In the genomic region with DNA sequence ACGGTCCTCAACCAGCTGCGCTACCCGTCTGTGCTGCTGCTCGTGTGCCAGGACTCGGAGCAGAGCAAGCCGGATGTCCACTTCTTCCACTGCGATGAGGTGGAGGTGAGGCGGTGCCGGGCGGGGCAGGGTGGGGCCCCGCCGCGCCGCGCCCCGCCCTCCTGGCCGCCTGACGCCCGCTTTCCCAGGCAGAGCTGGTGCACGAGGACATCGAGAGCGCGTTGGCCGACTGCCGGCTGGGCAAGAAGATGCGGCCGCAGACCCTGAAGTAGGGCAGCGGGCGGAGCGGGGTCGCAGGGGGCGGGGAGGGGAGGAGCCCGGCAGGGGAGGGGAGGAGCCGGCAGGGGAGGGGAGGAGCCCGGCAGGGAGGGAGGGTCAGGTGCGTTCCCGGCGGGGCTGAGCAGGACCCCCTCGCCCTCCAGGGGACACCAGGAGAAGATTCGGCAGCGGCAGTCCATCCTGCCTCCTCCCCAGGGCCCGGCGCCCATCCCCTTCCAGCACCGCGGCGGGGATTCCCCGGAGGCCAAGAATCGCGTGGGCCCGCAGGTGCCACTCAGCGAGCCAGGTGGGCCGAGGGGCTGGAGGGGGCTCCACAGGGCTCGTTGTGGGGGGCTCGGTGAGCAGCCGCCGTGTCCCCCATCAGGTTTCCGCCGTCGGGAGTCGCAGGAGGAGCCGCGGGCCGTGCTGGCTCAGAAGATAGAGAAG, we compare ENCODE assay signal across 8 cellular contexts. TPM values are rescaled to one million over a fixed set of nuclear protein-coding genes. Genes with fewer than 3 reads are reported as not detected.
DNase-seq lines count a peak whose midpoint lies in the region; ATAC-seq and TF ChIP-seq lines count a peak whose summit lies in the region.

No MANE protein-coding gene starts in this region.

- DNase-seq in GM06990 (ENCODE audit: extremely low read depth, insufficient read length) (no peak), NCI-H345 treated with DMSO at 0.1 percent for 48 hours (lab: John Stamatoyannopoulos, UW; ENCODE audit: unreplicated experiment) (peak; percentile 10), natural killer cell (no peak), MG63 (no peak), OCI-M2 (lab: John Stamatoyannopoulos, UW; ENCODE audit: unreplicated experiment) (no peak)
- DNase-seq in activated naive CD4-positive, alpha-beta T cell treated with anti-CD3 and anti-CD28 coated beads, Interleukin-2, amount 50 U/mL, for 16 hours = peak; percentile 51

- H3K4me1 Mint-ChIP-seq in natural killer cell = peaks cover 6 to 16% of the 10 kb centered on the region in 2 donors

- H3K27me3 ChIP-seq in GM06990 (replicated peaks; ENCODE audit: control insufficient read depth, insufficient read depth, low read length) (no peaks in the 10 kb centered on the region; the same call in 1 of the 2 replicates), MG63 (no peaks in the 10 kb centered on the region)

- H3K4me3 Mint-ChIP-seq in natural killer cell = no peak overlapping the region

- peak in 2 of 3 donors; percentile 38 to 42 for ATAC-seq in natural killer cell
- no peak for ATAC-seq in GM18873 (IDR thresholded peaks at IDR 0.05; ENCODE audit: low FRiP score, unreplicated experiment)
- no peak for ATAC-seq in GM18858 (IDR thresholded peaks at IDR 0.05; ENCODE audit: unreplicated experiment)

- no peaks in the 10 kb centered on the region for H3K36me3 ChIP-seq in GM06990 (ENCODE audit: control insufficient read depth, insufficient read depth, low read length)
- H3K36me3 ChIP-seq in MG63 = no peaks in the 10 kb centered on the region

- no peaks in the 10 kb centered on the region for H3K9me3 ChIP-seq in MG63

- intact Hi-C loops in natural killer cell (cut with micrococcal nuclease) = loop anchor here (10.0 kb wide), 2 partner anchors 66 to 106 kb away; a partner anchor contains a TSS

- H3K27ac Mint-ChIP-seq in natural killer cell = peak overlapping the region in 1 of 2 donors; percentile 58

- no peaks in the 10 kb centered on the region for H3K36me3 Mint-ChIP-seq in natural killer cell

- H3K9me3 Mint-ChIP-seq in natural killer cell = no peaks in the 10 kb centered on the region

- H3K4me3 ChIP-seq in GM06990 (replicated peaks; ENCODE audit: low read depth, low read length) = peak overlapping the region; percentile 37
- H3K4me3 ChIP-seq in MG63 = no peak overlapping the region

- H3K27me3 Mint-ChIP-seq in natural killer cell (ENCODE audit: low read depth in 2 of 2) = peaks cover 7 to 26% of the 10 kb centered on the region in 2 donors

- TF ChIP-seq CTCF in GM06990 (IDR thresholded peaks at IDR 0.05; ENCODE audit: insufficient read depth, low read length, poor library complexity, severe bottlenecking) (no peak), natural killer cell (IDR thresholded peaks at IDR 0.05) (no peak)

RNA-seq across cellular contexts. Expression of a gene that starts 14.8 kb away (rescaled TPM):
- 10 to 100 TPM in 1 of 3 donors, 1 to 10 TPM in 2; 6.9 to 10.9 (median 9.3) TPM for total RNA-seq in natural killer cell
- total RNA-seq in MG63 (2014; rRNA removed; shearing (Covaris generic); ENCODE audit: low replicate concordance) = 10.7 and 23.4 TPM in 2 replicates

RNA-seq across cellular contexts. Expression of a gene that starts 25.2 kb away (rescaled TPM):
- 10 to 100 TPM; 17.8 to 42.1 (median 33.0) TPM for total RNA-seq in natural killer cell
- 32.4 and 98.7 TPM in 2 replicates for total RNA-seq in MG63 (2014; rRNA removed; shearing (Covaris generic); ENCODE audit: low replicate concordance)

RNA-seq across cellular contexts. Expression of a gene that starts 25.8 kb away (rescaled TPM):
- total RNA-seq in natural killer cell = 10 to 100 TPM; 25.9 to 26.9 (median 26.8) TPM
- 14.8 and 34.6 TPM in 2 replicates for total RNA-seq in MG63 (2014; rRNA removed; shearing (Covaris generic); ENCODE audit: low replicate concordance)

RNA-seq across cellular contexts. Expression of a gene that starts 26.5 kb away (rescaled TPM):
- 10 to 100 TPM; 46.1 to 94.8 (median 55.4) TPM for total RNA-seq in natural killer cell
- total RNA-seq in MG63 (2014; rRNA removed; shearing (Covaris generic); ENCODE audit: low replicate concordance) = 200 and 209 TPM in 2 replicates

RNA-seq across cellular contexts. Expression of a gene that starts 56.5 kb away (rescaled TPM):
- total RNA-seq in natural killer cell = 10 to 100 TPM; 40.4 to 43.1 (median 42.1) TPM
- total RNA-seq in MG63 (2014; rRNA removed; shearing (Covaris generic); ENCODE audit: low replicate concordance) = 46.1 and 80.1 TPM in 2 replicates

Comparison
In these comparisons a context has a peak if more than half of its experiments do, and no peak if none do; other contexts are left out.
1. DNase-seq: peak in NCI-H345 treated with DMSO at 0.1 percent for 48 hours (single experiment) and activated naive CD4-positive, alpha-beta T cell treated with anti-CD3 and anti-CD28 coated beads, Interleukin-2, amount 50 U/mL, for 16 hours (single experiment); none in GM06990 (single experiment), natural killer cell (single experiment), MG63 (single experiment) and OCI-M2 (single experiment).
2. ATAC-seq: peak in natural killer cell (2 of 3); none in GM18873 (single experiment) and GM18858 (single experiment).